ENCODE assay signal across 26 cellular contexts in the genomic region with DNA sequence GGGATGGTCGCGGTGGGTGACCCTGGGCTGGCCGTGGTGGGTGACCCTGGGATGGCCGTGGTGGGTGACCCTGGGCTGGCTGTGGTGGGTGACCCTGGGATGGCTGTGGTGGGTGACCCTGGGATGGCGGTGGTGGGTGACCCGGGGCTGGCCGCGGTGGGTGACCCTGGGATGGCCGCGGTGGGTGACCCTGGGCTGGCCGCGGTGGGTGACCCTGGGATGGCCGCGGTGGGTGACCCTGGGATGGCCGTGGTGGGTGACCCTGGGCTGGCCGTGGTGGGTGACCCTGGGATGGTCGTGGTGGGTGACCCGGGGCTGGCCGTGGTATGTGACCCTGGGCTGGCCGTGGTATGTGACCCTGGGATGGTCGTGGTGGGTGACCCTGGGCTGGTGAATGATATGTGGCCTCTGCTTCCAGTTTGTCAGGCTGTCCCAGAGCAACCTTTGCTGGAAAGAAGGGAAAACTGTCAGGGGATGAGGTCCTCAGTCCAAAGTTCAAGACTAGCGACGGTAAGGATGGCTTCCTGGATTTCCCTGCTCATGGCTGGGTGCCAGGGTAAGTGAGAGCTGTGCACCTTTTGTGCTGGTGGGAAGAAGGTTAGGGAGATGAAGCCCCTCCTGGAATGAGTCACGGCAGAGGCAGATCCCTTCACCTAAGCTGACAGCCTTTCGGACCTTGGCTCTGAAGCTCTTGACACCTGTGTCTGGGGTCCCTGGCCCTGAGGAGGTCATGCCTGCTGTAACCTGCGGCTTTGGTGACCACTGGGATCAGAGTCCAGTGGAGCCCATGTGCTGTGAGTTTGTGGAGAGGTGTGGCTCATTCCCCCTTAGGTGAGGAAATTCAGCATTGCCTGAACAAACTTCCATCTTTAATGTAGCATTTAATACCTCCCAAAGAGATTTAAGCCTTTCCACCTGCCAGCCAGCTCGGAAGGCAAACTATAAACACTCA.
"Had no signal": no experiment of that assay in that cellular context is flagged by ENCODE, and none has a peak within 500 bp of the region (broad histone marks: within the 10 kb centered on the region; RNA-seq: fewer than 3 reads in every experiment).

No MANE protein-coding gene starts in this region.

- DNase-seq: activated CD4-positive, alpha-beta T cell treated with anti-CD3 and anti-CD28 coated beads for 4 hours; activated CD4-positive, alpha-beta T cell treated with anti-CD3 and anti-CD28 coated beads, Interleukin-2, amount 50 U/mL, for 48 hours; activated CD4-positive, CD25-positive, alpha-beta regulatory T cell; activated CD8-positive, alpha-beta memory T cell treated with anti-CD3 and anti-CD28 coated beads, Interleukin-2, amount 50 U/mL, for 48 hours; activated naive CD4-positive, alpha-beta T cell treated with anti-CD3 and anti-CD28 coated beads for 36 hours; activated naive CD8-positive, alpha-beta T cell treated with anti-CD3 and anti-CD28 coated beads, Interleukin-2, amount 50 U/mL, for 24 hours; activated T-cell treated with anti-CD3 and anti-CD28 coated beads, Interleukin-2, amount 50 U/mL, for 4 hours; body of pancreas; dermis blood vessel endothelial cell; effector memory CD4-positive, alpha-beta T cell; foreskin melanocyte; hypothalamus; left colon; naive thymus-derived CD4-positive, alpha-beta T cell; stimulated activated CD4-positive, alpha-beta T cell treated with anti-CD3 and anti-CD28 coated beads, Interleukin-15, amount 100 ng/mL, for 24 hours; stomach; T1000 had no signal

- H3K4me3 Mint-ChIP-seq: activated naive CD4-positive, alpha-beta T cell treated with anti-CD3 and anti-CD28 coated beads for 36 hours; activated naive CD8-positive, alpha-beta T cell treated with anti-CD3 and anti-CD28 coated beads, Interleukin-2, amount 50 U/mL, for 24 hours; activated T-cell treated with anti-CD3 and anti-CD28 coated beads, Interleukin-2, amount 50 U/mL, for 4 hours; naive thymus-derived CD4-positive, alpha-beta T cell; stimulated activated memory B cell treated with anti-CD40 and anti-IgM and Interleukin-4, amounts not matched to agents 10 μg/mL and 1 μg/mL and 100 μg/mL, for 72 hours; T-helper 1 cell treated with Interleukin-12 subunit alpha and Interleukin-12 subunit beta and Interleukin-4 antibody, amounts not matched to agents 30 μg/mL and 1 μg/mL, for 36 hours had no signal

- H3K9me3 ChIP-seq: body of pancreas, prostate gland, stomach, suprapubic skin, tibial nerve had no signal

- H3K27me3 Mint-ChIP-seq: activated naive CD8-positive, alpha-beta T cell treated with anti-CD3 and anti-CD28 coated beads, Interleukin-2, amount 50 U/mL, for 24 hours; naive thymus-derived CD4-positive, alpha-beta T cell; stimulated activated memory B cell treated with anti-CD40 and anti-IgM and Interleukin-4, amounts not matched to agents 10 μg/mL and 1 μg/mL and 100 μg/mL, for 72 hours had no signal

- H3K9me3 Mint-ChIP-seq: activated naive CD4-positive, alpha-beta T cell treated with anti-CD3 and anti-CD28 coated beads for 36 hours; activated naive CD8-positive, alpha-beta T cell treated with anti-CD3 and anti-CD28 coated beads, Interleukin-2, amount 50 U/mL, for 24 hours; activated T-cell treated with anti-CD3 and anti-CD28 coated beads, Interleukin-2, amount 50 U/mL, for 4 hours; activated T-helper 2 cell treated with anti-CD3 and anti-CD28 coated beads, Interferon-gamma antibody, Interleukin-2, Interleukin-4, amounts not matched to agents 10 μg/mL and 5 μg/mL and 100 μg/mL, durations not matched to agents 14 hours and 24 hours and 36 hours; naive thymus-derived CD4-positive, alpha-beta T cell; stimulated activated memory B cell treated with anti-CD40 and anti-IgM and Interleukin-4, amounts not matched to agents 10 μg/mL and 1 μg/mL and 100 μg/mL, for 72 hours; T-helper 1 cell treated with Interleukin-12 subunit alpha and Interleukin-12 subunit beta and Interleukin-4 antibody, amounts not matched to agents 30 μg/mL and 1 μg/mL, for 36 hours had no signal

- H3K36me3 Mint-ChIP-seq: naive thymus-derived CD4-positive, alpha-beta T cell; stimulated activated memory B cell treated with anti-CD40 and anti-IgM and Interleukin-4, amounts not matched to agents 10 μg/mL and 1 μg/mL and 100 μg/mL, for 72 hours had no signal

- H3K27ac Mint-ChIP-seq: activated naive CD4-positive, alpha-beta T cell treated with anti-CD3 and anti-CD28 coated beads for 36 hours; activated naive CD8-positive, alpha-beta T cell treated with anti-CD3 and anti-CD28 coated beads, Interleukin-2, amount 50 U/mL, for 24 hours; activated T-helper 2 cell treated with anti-CD3 and anti-CD28 coated beads, Interferon-gamma antibody, Interleukin-2, Interleukin-4, amounts not matched to agents 10 μg/mL and 5 μg/mL and 100 μg/mL, durations not matched to agents 14 hours and 24 hours and 36 hours; stimulated activated memory B cell treated with anti-CD40 and anti-IgM and Interleukin-4, amounts not matched to agents 10 μg/mL and 1 μg/mL and 100 μg/mL, for 72 hours; T-helper 1 cell treated with Interleukin-12 subunit alpha and Interleukin-12 subunit beta and Interleukin-4 antibody, amounts not matched to agents 30 μg/mL and 1 μg/mL, for 36 hours had no signal

- H3K27ac ChIP-seq: body of pancreas, cardiac muscle cell, prostate gland, skin epidermis, stomach, suprapubic skin, tibial nerve had no signal

- H3K27me3 ChIP-seq: body of pancreas, cardiac muscle cell, stomach, suprapubic skin, tibial nerve had no signal

- H3K4me1 ChIP-seq: prostate gland, suprapubic skin, tibial nerve had no signal

- ATAC-seq: activated naive CD8-positive, alpha-beta T cell treated with anti-CD3 and anti-CD28 coated beads, Interleukin-2, amount 50 U/mL, for 24 hours; activated T-cell treated with anti-CD3 and anti-CD28 coated beads, Interleukin-2, amount 50 U/mL, for 4 hours; body of pancreas; left colon; naive thymus-derived CD4-positive, alpha-beta T cell; right cardiac atrium; stimulated activated memory B cell treated with anti-CD40 and anti-IgM and Interleukin-4, amounts not matched to agents 10 μg/mL and 1 μg/mL and 100 μg/mL, for 72 hours had no signal

- H3K36me3 ChIP-seq: cardiac muscle cell, prostate gland, stomach, suprapubic skin, tibial nerve had no signal

- H3K4me3 ChIP-seq: body of pancreas, cardiac muscle cell, prostate gland, skin epidermis, stomach, suprapubic skin, tibial nerve had no signal
